Comparison of ENCODE assay signal across 1 cellular context in the genomic region with DNA sequence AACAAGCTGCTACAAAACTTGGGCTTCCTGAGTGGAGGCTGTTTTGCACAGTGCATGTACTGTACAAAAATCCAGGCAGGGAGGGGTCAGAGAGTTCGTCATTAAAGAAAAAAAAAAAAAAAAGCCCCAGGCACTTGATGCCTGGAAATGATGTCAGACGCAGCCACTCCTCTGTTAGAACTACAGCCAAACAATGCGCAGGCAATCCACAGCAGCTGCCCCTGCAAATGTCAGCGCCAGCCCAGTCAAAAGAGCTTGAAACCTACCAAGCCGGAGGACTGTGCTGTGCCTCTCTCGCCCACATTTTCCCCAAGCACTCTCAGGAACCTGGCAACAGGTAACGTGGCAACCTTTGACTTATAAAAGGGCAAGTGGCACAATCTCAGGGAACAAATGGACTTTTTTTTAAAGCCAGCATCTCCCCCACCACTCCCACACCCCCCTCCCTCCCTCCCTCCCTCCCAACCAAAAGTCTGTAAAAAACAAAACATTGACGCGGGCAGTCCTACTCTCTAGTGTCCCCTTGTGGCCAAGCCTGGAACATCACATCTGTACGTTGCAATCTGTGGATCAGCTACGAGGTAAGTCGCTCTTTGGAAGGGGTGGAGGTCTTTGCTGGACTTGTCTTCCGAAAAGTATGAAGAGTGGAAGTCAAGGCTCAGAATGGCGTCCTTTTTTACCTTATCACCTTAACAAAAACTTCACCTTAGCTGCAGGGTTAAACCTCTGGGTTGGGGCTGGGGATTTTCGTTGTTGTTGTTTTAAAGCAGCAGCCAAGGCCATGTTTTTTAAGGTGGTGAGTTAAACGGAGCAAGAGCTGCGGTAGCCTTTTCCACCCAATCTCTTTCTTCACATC.
TF ChIP-seq lines count a peak whose summit lies in the region.

No MANE protein-coding gene starts in this region.

TF ChIP-seq in K562, 482 proteins besides CTCF, POLR2A, EP300 and RAD21 (continued from another document and continues in another):
- no peak for TF ChIP-seq HDGF (IDR thresholded peaks at IDR 0.05)
- TF ChIP-seq POLR2G (IDR thresholded peaks at IDR 0.05; ENCODE audit: low read depth, low read length) = peak; percentile 55
- 0 out of 2 replicates have a peak, but pooled peaks have one; percentile 76 for TF ChIP-seq SMAD4 (CRISPR knock-in tag; conservative IDR thresholded peaks at IDR 0.05)
- TF ChIP-seq STAT5A (IDR thresholded peaks at IDR 0.05; ENCODE audit: borderline replicate concordance, low read length) = peak; percentile 20; the same call in 1 of the 2 replicates
- TF ChIP-seq KDM5B (IDR thresholded peaks at IDR 0.05; ENCODE audit: insufficient replicate concordance, low read depth, low read length) = peak; percentile 40
- TF ChIP-seq, protein P1, sequence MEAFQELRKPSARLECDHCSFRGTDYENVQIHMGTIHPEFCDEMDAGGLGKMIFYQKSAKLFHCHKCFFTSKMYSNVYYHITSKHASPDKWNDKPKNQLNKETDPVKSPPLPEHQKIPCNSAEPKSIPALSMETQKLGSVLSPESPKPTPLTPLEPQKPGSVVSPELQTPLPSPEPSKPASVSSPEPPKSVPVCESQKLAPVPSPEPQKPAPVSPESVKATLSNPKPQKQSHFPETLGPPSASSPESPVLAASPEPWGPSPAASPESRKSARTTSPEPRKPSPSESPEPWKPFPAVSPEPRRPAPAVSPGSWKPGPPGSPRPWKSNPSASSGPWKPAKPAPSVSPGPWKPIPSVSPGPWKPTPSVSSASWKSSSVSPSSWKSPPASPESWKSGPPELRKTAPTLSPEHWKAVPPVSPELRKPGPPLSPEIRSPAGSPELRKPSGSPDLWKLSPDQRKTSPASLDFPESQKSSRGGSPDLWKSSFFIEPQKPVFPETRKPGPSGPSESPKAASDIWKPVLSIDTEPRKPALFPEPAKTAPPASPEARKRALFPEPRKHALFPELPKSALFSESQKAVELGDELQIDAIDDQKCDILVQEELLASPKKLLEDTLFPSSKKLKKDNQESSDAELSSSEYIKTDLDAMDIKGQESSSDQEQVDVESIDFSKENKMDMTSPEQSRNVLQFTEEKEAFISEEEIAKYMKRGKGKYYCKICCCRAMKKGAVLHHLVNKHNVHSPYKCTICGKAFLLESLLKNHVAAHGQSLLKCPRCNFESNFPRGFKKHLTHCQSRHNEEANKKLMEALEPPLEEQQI (IDR thresholded peaks at IDR 0.05) = no peak
- TF ChIP-seq RBM14 (IDR thresholded peaks at IDR 0.05; ENCODE audit: borderline replicate concordance, insufficient read depth, low read depth, low read length) = no peak
- TF ChIP-seq, protein P2, sequence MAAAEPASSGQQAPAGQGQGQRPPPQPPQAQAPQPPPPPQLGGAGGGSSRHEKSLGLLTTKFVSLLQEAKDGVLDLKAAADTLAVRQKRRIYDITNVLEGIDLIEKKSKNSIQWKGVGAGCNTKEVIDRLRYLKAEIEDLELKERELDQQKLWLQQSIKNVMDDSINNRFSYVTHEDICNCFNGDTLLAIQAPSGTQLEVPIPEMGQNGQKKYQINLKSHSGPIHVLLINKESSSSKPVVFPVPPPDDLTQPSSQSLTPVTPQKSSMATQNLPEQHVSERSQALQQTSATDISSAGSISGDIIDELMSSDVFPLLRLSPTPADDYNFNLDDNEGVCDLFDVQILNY (CRISPR knock-in tag; IDR thresholded peaks at IDR 0.05) = peak; percentile 40; the same call in 1 of the 2 replicates
- TF ChIP-seq ZBTB33 (CRISPR knock-in tag; IDR thresholded peaks at IDR 0.05) = peak; percentile 38; the same call in 1 of the 2 replicates
- TF ChIP-seq TAF7 (tag; IDR thresholded peaks at IDR 0.05) = peak; percentile 38; the same call in 1 of the 2 replicates
- TF ChIP-seq SMC3 (conservative IDR thresholded peaks at IDR 0.05; ENCODE audit: insufficient read depth, low read depth, low read length) = peak; percentile 80
- TF ChIP-seq E4F1 (CRISPR knock-in tag; IDR thresholded peaks at IDR 0.05; ENCODE audit: borderline replicate concordance) = peak; percentile 42; the same call in 1 of the 2 replicates
- TF ChIP-seq PHB (CRISPR knock-in tag; IDR thresholded peaks at IDR 0.05) = 0 out of 2 replicates have a peak, but pooled peaks have one; percentile 21
- peak; percentile 39; the same call in 1 of the 2 replicates for TF ChIP-seq JUN (IDR thresholded peaks at IDR 0.05; ENCODE audit: borderline replicate concordance, low read depth, low read length)
- peak; percentile 9; the same call in 1 of the 2 replicates for TF ChIP-seq JUN (CRISPR knock-in tag; IDR thresholded peaks at IDR 0.05; ENCODE audit: borderline replicate concordance)
- 0 out of 2 replicates have a peak, but pooled peaks have one; percentile 20 for TF ChIP-seq ZBTB43 (CRISPR knock-in tag; IDR thresholded peaks at IDR 0.05)
- TF ChIP-seq, protein P3, sequence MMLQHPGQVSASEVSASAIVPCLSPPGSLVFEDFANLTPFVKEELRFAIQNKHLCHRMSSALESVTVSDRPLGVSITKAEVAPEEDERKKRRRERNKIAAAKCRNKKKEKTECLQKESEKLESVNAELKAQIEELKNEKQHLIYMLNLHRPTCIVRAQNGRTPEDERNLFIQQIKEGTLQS (IDR thresholded peaks at IDR 0.05) = no peak
- TF ChIP-seq, protein P3 (CRISPR knock-in tag; conservative IDR thresholded peaks at IDR 0.05) = no peak
- peak; percentile 27; the same call in 1 of the 2 replicates for TF ChIP-seq ZNF444 (CRISPR knock-in tag; IDR thresholded peaks at IDR 0.05)
- TF ChIP-seq DLX4 (CRISPR knock-in tag; IDR thresholded peaks at IDR 0.05) = no peak
- TF ChIP-seq TAF1 (IDR thresholded peaks at IDR 0.05; ENCODE audit: control insufficient read depth, extremely low read depth, insufficient read depth, low read length, severe bottlenecking) = peak; percentile 84
- 0 out of 2 replicates have a peak, but pooled peaks have one; percentile 7 for TF ChIP-seq DMBX1 (CRISPR knock-in tag; IDR thresholded peaks at IDR 0.05; ENCODE audit: borderline replicate concordance)
- TF ChIP-seq, protein P4, sequence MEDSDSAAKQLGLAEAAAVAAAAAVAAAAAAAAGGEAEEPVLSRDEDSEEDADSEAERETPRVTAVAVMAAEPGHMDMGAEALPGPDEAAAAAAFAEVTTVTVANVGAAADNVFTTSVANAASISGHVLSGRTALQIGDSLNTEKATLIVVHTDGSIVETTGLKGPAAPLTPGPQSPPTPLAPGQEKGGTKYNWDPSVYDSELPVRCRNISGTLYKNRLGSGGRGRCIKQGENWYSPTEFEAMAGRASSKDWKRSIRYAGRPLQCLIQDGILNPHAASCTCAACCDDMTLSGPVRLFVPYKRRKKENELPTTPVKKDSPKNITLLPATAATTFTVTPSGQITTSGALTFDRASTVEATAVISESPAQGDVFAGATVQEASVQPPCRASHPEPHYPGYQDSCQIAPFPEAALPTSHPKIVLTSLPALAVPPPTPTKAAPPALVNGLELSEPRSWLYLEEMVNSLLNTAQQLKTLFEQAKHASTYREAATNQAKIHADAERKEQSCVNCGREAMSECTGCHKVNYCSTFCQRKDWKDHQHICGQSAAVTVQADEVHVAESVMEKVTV (CRISPR knock-in tag; IDR thresholded peaks at IDR 0.05) = peak; percentile 29; the same call in 1 of the 2 replicates
- peak; percentile 63 for TF ChIP-seq BACH1 (tag; IDR thresholded peaks at IDR 0.05)
- TF ChIP-seq, protein P5, sequence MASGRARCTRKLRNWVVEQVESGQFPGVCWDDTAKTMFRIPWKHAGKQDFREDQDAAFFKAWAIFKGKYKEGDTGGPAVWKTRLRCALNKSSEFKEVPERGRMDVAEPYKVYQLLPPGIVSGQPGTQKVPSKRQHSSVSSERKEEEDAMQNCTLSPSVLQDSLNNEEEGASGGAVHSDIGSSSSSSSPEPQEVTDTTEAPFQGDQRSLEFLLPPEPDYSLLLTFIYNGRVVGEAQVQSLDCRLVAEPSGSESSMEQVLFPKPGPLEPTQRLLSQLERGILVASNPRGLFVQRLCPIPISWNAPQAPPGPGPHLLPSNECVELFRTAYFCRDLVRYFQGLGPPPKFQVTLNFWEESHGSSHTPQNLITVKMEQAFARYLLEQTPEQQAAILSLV (tag; IDR thresholded peaks at IDR 0.05) = peak; percentile 41; the same call in 1 of the 2 replicates
- no peak for TF ChIP-seq LARP7 (IDR thresholded peaks at IDR 0.05)
- TF ChIP-seq POLR2AphosphoS2 (IDR thresholded peaks at IDR 0.05; ENCODE audit: low read length) = peak; percentile 76
- peak; percentile 29 to 85; a peak in 2 of 4 replicates for TF ChIP-seq RCOR1 (IDR thresholded peaks at IDR 0.05; ENCODE audit: borderline replicate concordance in 1 of 2, low read depth in 2 of 2, low read length in 2 of 2)
- peak; percentile 19; the same call in 1 of the 2 replicates for TF ChIP-seq CREB1 (IDR thresholded peaks at IDR 0.05)
- no peak for TF ChIP-seq CREB1 (CRISPR knock-in tag; IDR thresholded peaks at IDR 0.05)
- TF ChIP-seq ZNF184 (CRISPR knock-in tag; IDR thresholded peaks at IDR 0.05) = no peak
- TF ChIP-seq HNRNPL (IDR thresholded peaks at IDR 0.05; ENCODE audit: low read depth, low read length) = no peak
- TF ChIP-seq SP1 (CRISPR knock-in tag; IDR thresholded peaks at IDR 0.05) = 0 out of 2 replicates have a peak, but pooled peaks have one; percentile 3
- 0 out of 2 replicates have a peak, but pooled peaks have one; percentile 62 for TF ChIP-seq FOXJ2 (tag; IDR thresholded peaks at IDR 0.05)
- 0 out of 2 replicates have a peak, but pooled peaks have one; percentile 14 for TF ChIP-seq ZNF668 (CRISPR knock-in tag; IDR thresholded peaks at IDR 0.05)
- TF ChIP-seq, protein P6, sequence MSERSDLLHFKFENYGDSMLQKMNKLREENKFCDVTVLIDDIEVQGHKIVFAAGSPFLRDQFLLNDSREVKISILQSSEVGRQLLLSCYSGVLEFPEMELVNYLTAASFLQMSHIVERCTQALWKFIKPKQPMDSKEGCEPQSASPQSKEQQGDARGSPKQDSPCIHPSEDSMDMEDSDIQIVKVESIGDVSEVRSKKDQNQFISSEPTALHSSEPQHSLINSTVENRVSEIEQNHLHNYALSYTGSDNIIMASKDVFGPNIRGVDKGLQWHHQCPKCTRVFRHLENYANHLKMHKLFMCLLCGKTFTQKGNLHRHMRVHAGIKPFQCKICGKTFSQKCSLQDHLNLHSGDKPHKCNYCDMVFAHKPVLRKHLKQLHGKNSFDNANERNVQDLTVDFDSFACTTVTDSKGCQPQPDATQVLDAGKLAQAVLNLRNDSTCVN (CRISPR knock-in tag; IDR thresholded peaks at IDR 0.05) = peak; percentile 71; the same call in 1 of the 2 replicates
- TF ChIP-seq KLF16 (IDR thresholded peaks at IDR 0.05) = peak; percentile 49
- 0 out of 2 replicates have a peak, but pooled peaks have one; percentile 16 for TF ChIP-seq ZBTB17 (CRISPR knock-in tag; IDR thresholded peaks at IDR 0.05)
